1 cellular context compared by ENCODE assay signal in genomic region chr5:43120720-43121564, GRCh38.
TF ChIP-seq lines count a peak whose summit lies in the region.

Gene ZNF131, plus strand, starts transcription at chr5:43120914. Its CDS starts 1,140 bp downstream, at chr5:43122054.

TF ChIP-seq in HepG2, 621 proteins besides CTCF, POLR2A, EP300 and RAD21 (continued from another document and continues in another):
- 0 out of 2 replicates have a peak, but pooled peaks have one; percentile 83 for TF ChIP-seq FOXO4 (CRISPR knock-in tag; conservative IDR thresholded peaks at IDR 0.05)
- TF ChIP-seq FOXC1 (CRISPR knock-in tag; IDR thresholded peaks at IDR 0.05; ENCODE audit: borderline replicate concordance) = peak; percentile 98
- peak; percentile 10; the same call in 1 of the 2 replicates for TF ChIP-seq SKIL (CRISPR knock-in tag; IDR thresholded peaks at IDR 0.05; ENCODE audit: borderline replicate concordance)
- no peak for TF ChIP-seq HMGA1 (CRISPR knock-in tag; conservative IDR thresholded peaks at IDR 0.05)
- TF ChIP-seq KLF16 (CRISPR knock-in tag; IDR thresholded peaks at IDR 0.05) = peak in 1 of 2 experiments; percentile 80; a peak in 3 of 4 replicates
- peak; percentile 30; the same call in 1 of the 2 replicates for TF ChIP-seq ZNF224 (CRISPR knock-in tag; IDR thresholded peaks at IDR 0.05)
- peak; percentile 12; the same call in 1 of the 2 replicates for TF ChIP-seq ZNF614 (CRISPR knock-in tag; IDR thresholded peaks at IDR 0.05; ENCODE audit: borderline replicate concordance)
- TF ChIP-seq, protein P1, sequence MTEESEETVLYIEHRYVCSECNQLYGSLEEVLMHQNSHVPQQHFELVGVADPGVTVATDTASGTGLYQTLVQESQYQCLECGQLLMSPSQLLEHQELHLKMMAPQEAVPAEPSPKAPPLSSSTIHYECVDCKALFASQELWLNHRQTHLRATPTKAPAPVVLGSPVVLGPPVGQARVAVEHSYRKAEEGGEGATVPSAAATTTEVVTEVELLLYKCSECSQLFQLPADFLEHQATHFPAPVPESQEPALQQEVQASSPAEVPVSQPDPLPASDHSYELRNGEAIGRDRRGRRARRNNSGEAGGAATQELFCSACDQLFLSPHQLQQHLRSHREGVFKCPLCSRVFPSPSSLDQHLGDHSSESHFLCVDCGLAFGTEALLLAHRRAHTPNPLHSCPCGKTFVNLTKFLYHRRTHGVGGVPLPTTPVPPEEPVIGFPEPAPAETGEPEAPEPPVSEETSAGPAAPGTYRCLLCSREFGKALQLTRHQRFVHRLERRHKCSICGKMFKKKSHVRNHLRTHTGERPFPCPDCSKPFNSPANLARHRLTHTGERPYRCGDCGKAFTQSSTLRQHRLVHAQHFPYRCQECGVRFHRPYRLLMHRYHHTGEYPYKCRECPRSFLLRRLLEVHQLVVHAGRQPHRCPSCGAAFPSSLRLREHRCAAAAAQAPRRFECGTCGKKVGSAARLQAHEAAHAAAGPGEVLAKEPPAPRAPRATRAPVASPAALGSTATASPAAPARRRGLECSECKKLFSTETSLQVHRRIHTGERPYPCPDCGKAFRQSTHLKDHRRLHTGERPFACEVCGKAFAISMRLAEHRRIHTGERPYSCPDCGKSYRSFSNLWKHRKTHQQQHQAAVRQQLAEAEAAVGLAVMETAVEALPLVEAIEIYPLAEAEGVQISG (CRISPR knock-in tag; IDR thresholded peaks at IDR 0.05) = peak; percentile 71
- TF ChIP-seq, protein P2, sequence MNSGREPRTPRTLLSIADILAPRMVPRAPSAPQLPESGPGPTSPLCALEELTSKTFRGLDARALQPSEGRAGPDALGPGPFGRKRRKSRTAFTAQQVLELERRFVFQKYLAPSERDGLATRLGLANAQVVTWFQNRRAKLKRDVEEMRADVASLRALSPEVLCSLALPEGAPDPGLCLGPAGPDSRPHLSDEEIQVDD (CRISPR knock-in tag; IDR thresholded peaks at IDR 0.05; ENCODE audit: borderline replicate concordance) = peak; percentile 66; the same call in 1 of the 2 replicates
- no peak for TF ChIP-seq SMAD3 (CRISPR knock-in tag; IDR thresholded peaks at IDR 0.05)
- TF ChIP-seq ZNF343 (CRISPR knock-in tag; IDR thresholded peaks at IDR 0.05) = peak; percentile 91; the same call in 1 of the 2 replicates
- TF ChIP-seq ZNF547 (CRISPR knock-in tag; IDR thresholded peaks at IDR 0.05) = peak; percentile 99
- peak; percentile 93 for TF ChIP-seq ZNF639 (CRISPR knock-in tag; conservative IDR thresholded peaks at IDR 0.05)
- peak; percentile 95; the same call in 1 of the 2 replicates for TF ChIP-seq NKX3-1 (CRISPR knock-in tag; IDR thresholded peaks at IDR 0.05)
- TF ChIP-seq MTERF4 (CRISPR knock-in tag; IDR thresholded peaks at IDR 0.05) = peak; percentile 94
- TF ChIP-seq SOX6 (IDR thresholded peaks at IDR 0.05) = no peak
- TF ChIP-seq SOX6 (CRISPR knock-in tag; IDR thresholded peaks at IDR 0.05) = peak; percentile 47
- no peak; the same call in 1 of the 2 replicates for TF ChIP-seq GATAD2A (CRISPR knock-in tag; IDR thresholded peaks at IDR 0.05)
- TF ChIP-seq SP2 (CRISPR knock-in tag; IDR thresholded peaks at IDR 0.05) = 0 out of 2 replicates have a peak, but pooled peaks have one; percentile 12
- TF ChIP-seq BATF2 (CRISPR knock-in tag; IDR thresholded peaks at IDR 0.05) = peak; percentile 70; the same call in 1 of the 2 replicates
- no peak for TF ChIP-seq AHDC1 (CRISPR knock-in tag; IDR thresholded peaks at IDR 0.05; ENCODE audit: borderline replicate concordance)
- TF ChIP-seq NONO (IDR thresholded peaks at IDR 0.05) = no peak
- peak; percentile 55; the same call in 1 of the 2 replicates for TF ChIP-seq NONO (CRISPR knock-in tag; conservative IDR thresholded peaks at IDR 0.05)
- no peak for TF ChIP-seq ZNF737 (CRISPR knock-in tag; IDR thresholded peaks at IDR 0.05; ENCODE audit: borderline replicate concordance)
- TF ChIP-seq ZNF552 (CRISPR knock-in tag; IDR thresholded peaks at IDR 0.05; ENCODE audit: borderline replicate concordance) = peak; percentile 91; the same call in 1 of the 2 replicates
- TF ChIP-seq, protein P3, sequence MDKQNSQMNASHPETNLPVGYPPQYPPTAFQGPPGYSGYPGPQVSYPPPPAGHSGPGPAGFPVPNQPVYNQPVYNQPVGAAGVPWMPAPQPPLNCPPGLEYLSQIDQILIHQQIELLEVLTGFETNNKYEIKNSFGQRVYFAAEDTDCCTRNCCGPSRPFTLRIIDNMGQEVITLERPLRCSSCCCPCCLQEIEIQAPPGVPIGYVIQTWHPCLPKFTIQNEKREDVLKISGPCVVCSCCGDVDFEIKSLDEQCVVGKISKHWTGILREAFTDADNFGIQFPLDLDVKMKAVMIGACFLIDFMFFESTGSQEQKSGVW (CRISPR knock-in tag; IDR thresholded peaks at IDR 0.05; ENCODE audit: borderline replicate concordance) = no peak
- TF ChIP-seq RFXAP (CRISPR knock-in tag; IDR thresholded peaks at IDR 0.05; ENCODE audit: borderline replicate concordance) = peak; percentile 55; the same call in 1 of the 2 replicates
- TF ChIP-seq TEAD3 (CRISPR knock-in tag; optimal IDR thresholded peaks at IDR 0.05; ENCODE audit: borderline replicate concordance) = peak; percentile 28
- TF ChIP-seq ZFAT (CRISPR knock-in tag; conservative IDR thresholded peaks at IDR 0.05) = peak; percentile 90; the same call in 1 of the 2 replicates
- no peak for TF ChIP-seq ZNF572 (CRISPR knock-in tag; IDR thresholded peaks at IDR 0.05)
- no peak for TF ChIP-seq ZNF569 (CRISPR knock-in tag; IDR thresholded peaks at IDR 0.05; ENCODE audit: borderline replicate concordance)
- no peak for TF ChIP-seq CEBPB (IDR thresholded peaks at IDR 0.05; ENCODE audit: borderline replicate concordance, low read depth, low read length)
- TF ChIP-seq ZNF12 (CRISPR knock-in tag; IDR thresholded peaks at IDR 0.05) = peak; percentile 12; the same call in 1 of the 2 replicates
- TF ChIP-seq GATA4 (IDR thresholded peaks at IDR 0.05; ENCODE audit: borderline replicate concordance, low read depth) = no peak
- no peak for TF ChIP-seq CEBPZ (IDR thresholded peaks at IDR 0.05; ENCODE audit: low read length)
- TF ChIP-seq HHEX (CRISPR knock-in tag; IDR thresholded peaks at IDR 0.05) = no peak
- TF ChIP-seq MYC (CRISPR knock-in tag; IDR thresholded peaks at IDR 0.05; ENCODE audit: borderline replicate concordance) = peak; percentile 98
- peak; percentile 51 for TF ChIP-seq YY1 (IDR thresholded peaks at IDR 0.05; ENCODE audit: insufficient read depth, insufficient replicate concordance, low read depth, low read length)
